21 cellular contexts compared by ENCODE assay signal in genomic region chr13:52447354-52447753, GRCh38. TPM values are rescaled to one million over a fixed set of nuclear protein-coding genes. Genes with fewer than 3 reads are reported as not detected.
DNase-seq lines count a peak whose midpoint lies in the region; ATAC-seq, FAIRE-seq and TF ChIP-seq lines count a peak whose summit lies in the region.
"Had no signal": no experiment of that assay in that cellular context is flagged by ENCODE, and none has a peak within 500 bp of the region (broad histone marks: within the 10 kb centered on the region; RNA-seq: fewer than 3 reads in every experiment).

No MANE protein-coding gene starts in this region.

- CTCF ChIA-PET in PC-3 (lab: Charles Lee) = no interaction called here

- H3K27ac ChIP-seq in PC-3 (ENCODE audit: low read length) (no peak overlapping the region), keratinocyte (ENCODE audit: control insufficient read depth, insufficient read depth, low read length) (peak overlapping the region; percentile 60)
- H3K27ac ChIP-seq: parathyroid adenoma, sigmoid colon, thoracic aorta had no signal

- POLR2A ChIA-PET in PC-3 (lab: Charles Lee; ENCODE audit: unreplicated experiment) = no interaction called here

- ATAC-seq in PC-3 = no peak
- ATAC-seq in GM19328 (IDR thresholded peaks at IDR 0.05; ENCODE audit: unreplicated experiment) = no peak
- ATAC-seq: activated CD8-positive, alpha-beta memory T cell treated with anti-CD3 and anti-CD28 coated beads, Interleukin-2, amount 10 ng/mL, durations not matched to agents 7 days and 5 days; GM23338; T-helper 17 cell; WTC11 had no signal

- no peaks in the 10 kb centered on the region for H3K9me1 ChIP-seq in keratinocyte (ENCODE audit: control insufficient read depth, extremely low read depth, insufficient read depth, low read length)

- peak overlapping the region; percentile 41 for H3K27ac Mint-ChIP-seq in activated naive CD4-positive, alpha-beta T cell treated with anti-CD3 and anti-CD28 coated beads, Interleukin-2, amount 50 U/mL, for 24 hours
- H3K27ac Mint-ChIP-seq: activated CD8-positive, alpha-beta memory T cell treated with anti-CD3 and anti-CD28 coated beads, Interleukin-2, amount 10 ng/mL, durations not matched to agents 7 days and 5 days; GM23338; T-helper 17 cell; WTC11 had no signal

- intact Hi-C loops in PC-3 (cut with micrococcal nuclease) = no loop called here

- H3K4me2 ChIP-seq in PC-3 (ENCODE audit: low read length) (0 out of 2 replicates have a peak overlapping the region, but pooled peaks have one; percentile 92), keratinocyte (ENCODE audit: control insufficient read depth, extremely low read depth, insufficient read depth, low read depth, low read length) (peak overlapping the region; percentile 85)
- H3K4me2 ChIP-seq: GM23338 had no signal

- no peak overlapping the region for H3K9ac ChIP-seq in PC-3 (ENCODE audit: low read length)
- peak overlapping the region; percentile 20 for H3K9ac ChIP-seq in keratinocyte (ENCODE audit: control insufficient read depth, extremely low read depth, insufficient read depth, low read length)
- H3K9ac ChIP-seq: parathyroid adenoma had no signal

- dilution Hi-C loops in keratinocyte (cut with MboI; ENCODE audit: extremely low pct_ligation_motif_present, low sequenced_read_pairs) = no loop called here

- H3K4me3 ChIP-seq in PC-3 (ENCODE audit: low read length) (no peak overlapping the region), keratinocyte (ENCODE audit: control insufficient read depth in 2 of 3, extremely low read depth in 1 of 3, insufficient read depth in 2 of 3, low read depth in 1 of 3, low read length in 3 of 3) (peak overlapping the region in 2 of 3 experiments; percentile 6 to 12)
- H3K4me3 ChIP-seq: GM23338, lung, sigmoid colon, thoracic aorta had no signal

- no peaks in the 10 kb centered on the region for H3K27me3 ChIP-seq in PC-3 (ENCODE audit: low read length)
- H3K27me3 ChIP-seq in keratinocyte (ENCODE audit: control insufficient read depth, extremely low read depth, insufficient read depth, low read length) = no peaks in the 10 kb centered on the region
- H3K27me3 ChIP-seq: sigmoid colon had no signal

- no peak overlapping the region for H3K4me3 Mint-ChIP-seq in activated naive CD4-positive, alpha-beta T cell treated with anti-CD3 and anti-CD28 coated beads, Interleukin-2, amount 50 U/mL, for 24 hours
- H3K4me3 Mint-ChIP-seq: activated CD8-positive, alpha-beta memory T cell treated with anti-CD3 and anti-CD28 coated beads, Interleukin-2, amount 10 ng/mL, durations not matched to agents 7 days and 5 days; GM23338; T-helper 17 cell; WTC11 had no signal

- no peak for TF ChIP-seq CTCF in PC-3 (conservative IDR thresholded peaks at IDR 0.05; ENCODE audit: low read depth, low read length)
- TF ChIP-seq CTCF in keratinocyte (optimal IDR thresholded peaks at IDR 0.05 in 1 of 3, IDR thresholded peaks at IDR 0.05 in 1 of 3, conservative IDR thresholded peaks at IDR 0.05 in 1 of 3; ENCODE audit: extremely low read depth in 1 of 3, insufficient read depth in 2 of 3, low read length in 3 of 3) = no peak

- H3K36me3 Mint-ChIP-seq in activated naive CD4-positive, alpha-beta T cell treated with anti-CD3 and anti-CD28 coated beads, Interleukin-2, amount 50 U/mL, for 24 hours = peaks cover 2% of the 10 kb centered on the region
- H3K36me3 Mint-ChIP-seq: naive B cell, WTC11 had no signal

- FAIRE-seq in GM19239 (lab: Jason Lieb, UNC) (peak; percentile 73), keratinocyte (lab: Jason Lieb, UNC) (peak; percentile 52)

- no peaks in the 10 kb centered on the region for H3K9me3 Mint-ChIP-seq in activated naive CD4-positive, alpha-beta T cell treated with anti-CD3 and anti-CD28 coated beads, Interleukin-2, amount 50 U/mL, for 24 hours
- H3K9me3 Mint-ChIP-seq: GM23338, naive B cell, WTC11 had no signal

- H3K9me3 ChIP-seq in PC-3 (ENCODE audit: low read length) = no peaks in the 10 kb centered on the region
- no peaks in the 10 kb centered on the region for H3K9me3 ChIP-seq in keratinocyte (ENCODE audit: control insufficient read depth, low read depth, low read length)
- H3K9me3 ChIP-seq: sigmoid colon, thoracic aorta had no signal

- DNase-seq in activated naive CD4-positive, alpha-beta T cell treated with anti-CD3 and anti-CD28 coated beads, Interleukin-2, amount 50 U/mL, for 16 hours = no peak
- DNase-seq in GM19239 (ENCODE audit: insufficient read length, low spot score) = no peak
- no peak for DNase-seq in PC-3
- DNase-seq in keratinocyte (ENCODE audit: low read depth, low spot score) = no peak
- DNase-seq in activated CD8-positive, alpha-beta memory T cell treated with anti-CD3 and anti-CD28 coated beads, Interleukin-2, amount 50 U/mL, for 48 hours = no peak
- DNase-seq in cerebellar nuclear complex (lab: John Stamatoyannopoulos, UW) = no peak
- DNase-seq: activated CD8-positive, alpha-beta memory T cell treated with anti-CD3 and anti-CD28 coated beads, Interleukin-2, amount 10 ng/mL, durations not matched to agents 7 days and 5 days; activated gamma-delta T cell; cortex of kidney; naive B cell; SHP77 treated with DMSO at 0.1 percent for 48 hours; sigmoid colon; stimulated activated CD4-positive, alpha-beta T cell treated with anti-CD3 and anti-CD28 coated beads, Interleukin-4, amount 100 ng/mL, for 24 hours; T-helper 17 cell had no signal

- H3K27me3 Mint-ChIP-seq in activated naive CD4-positive, alpha-beta T cell treated with anti-CD3 and anti-CD28 coated beads, Interleukin-2, amount 50 U/mL, for 24 hours = no peaks in the 10 kb centered on the region
- H3K27me3 Mint-ChIP-seq: activated CD8-positive, alpha-beta memory T cell treated with anti-CD3 and anti-CD28 coated beads, Interleukin-2, amount 10 ng/mL, durations not matched to agents 7 days and 5 days; naive B cell; T-helper 17 cell had no signal

- H3F3A ChIP-seq in PC-3 (ENCODE audit: low read length, unreplicated experiment) = no peaks in the 10 kb centered on the region

- H3K36me3 ChIP-seq in PC-3 (ENCODE audit: low read depth, low read length) (no peaks in the 10 kb centered on the region; the same call in 1 of the 2 replicates), keratinocyte (ENCODE audit: control insufficient read depth in 2 of 2, extremely low read depth in 1 of 2, insufficient read depth in 2 of 2, low read length in 2 of 2) (peaks cover 2 to 3% of the 10 kb centered on the region in 2 experiments)
- H3K36me3 ChIP-seq: thoracic aorta had no signal

- H3K4me1 Mint-ChIP-seq in activated naive CD4-positive, alpha-beta T cell treated with anti-CD3 and anti-CD28 coated beads, Interleukin-2, amount 50 U/mL, for 24 hours = peaks cover 42% of the 10 kb centered on the region

- H3K4me1 ChIP-seq in PC-3 (ENCODE audit: insufficient read depth, low read length) (peaks cover 5% of the 10 kb centered on the region; the same call in 1 of the 2 replicates), keratinocyte (ENCODE audit: control insufficient read depth, extremely low read depth, insufficient read depth, low read length) (peaks cover 29% of the 10 kb centered on the region)
- H3K4me1 ChIP-seq: parathyroid adenoma had no signal

- no peaks in the 10 kb centered on the region for H3K9me2 ChIP-seq in PC-3 (replicated peaks; ENCODE audit: low read length)

- BruUV-seq in PC-3 (replicated peaks; lab: Mats Ljungman, UMichigan) = no TSS peak

- H4K20me1 ChIP-seq in PC-3 (ENCODE audit: low read length) = 0 out of 2 replicates have a peak, but pooled peaks cover 5% of the 10 kb centered on the region
- H4K20me1 ChIP-seq in keratinocyte (ENCODE audit: control insufficient read depth, extremely low read depth, insufficient read depth, low read length) = no peaks in the 10 kb centered on the region

- H2AFZ ChIP-seq in PC-3 (ENCODE audit: low read length) (no peak overlapping the region), keratinocyte (ENCODE audit: control insufficient read depth, low read length) (no peak overlapping the region)
- H2AFZ ChIP-seq: GM23338, parathyroid adenoma had no signal

- H3K79me2 ChIP-seq in PC-3 (ENCODE audit: low read length) = peaks cover 53% of the 10 kb centered on the region
- H3K79me2 ChIP-seq in keratinocyte (ENCODE audit: control insufficient read depth, insufficient read depth, low read length) = peaks cover 58% of the 10 kb centered on the region
- H3K79me2 ChIP-seq: parathyroid adenoma had no signal

RNA-seq across cellular contexts. Expression of gene VPS36, which starts 3.1 kb away (rescaled TPM):
- total RNA-seq in PC-3 (2014; rRNA removed) = 10.1 and 11.1 TPM in 2 replicates
- polyA plus RNA-seq in keratinocyte = 12.8 to 36.5 TPM (median 24.6 TPM) in 3 replicates
- polyA plus RNA-seq in keratinocyte (2011; ENCODE audit: low read depth) = 15.9 TPM
- polyA plus RNA-seq in keratinocyte (2011; cell fraction: cytosol; rRNA removed) = 13.7 and 25.0 TPM in 2 replicates
- polyA plus RNA-seq in keratinocyte (2011; cell fraction: nucleus; rRNA removed) = 41.5 and 52.4 TPM in 2 replicates
- 17.3 and 19.1 TPM in 2 replicates for polyA plus RNA-seq in keratinocyte (2012; ENCODE audit: low replicate concordance)
- polyA minus RNA-seq in keratinocyte = 11.9 to 23.6 TPM (median 16.1 TPM) in 3 replicates
- polyA minus RNA-seq in keratinocyte (2011; cell fraction: cytosol; rRNA and poly(A)+ RNA removed) = 11.1 TPM
- polyA minus RNA-seq in keratinocyte (2011; cell fraction: nucleus; rRNA and poly(A)+ RNA removed) = 17.2 and 34.1 TPM in 2 replicates

RNA-seq across cellular contexts. Expression of gene CKAP2, which starts 7.9 kb away (rescaled TPM):
- total RNA-seq in PC-3 (2014; rRNA removed) = 27.1 and 30.7 TPM in 2 replicates
- 14.5 to 29.7 TPM (median 18.9 TPM) in 3 replicates for polyA plus RNA-seq in keratinocyte
- polyA plus RNA-seq in keratinocyte (2011; ENCODE audit: low read depth) = 32.4 TPM
- 15.2 and 28.2 TPM in 2 replicates for polyA plus RNA-seq in keratinocyte (2011; cell fraction: cytosol; rRNA removed)
- 26.0 and 31.1 TPM in 2 replicates for polyA plus RNA-seq in keratinocyte (2011; cell fraction: nucleus; rRNA removed)
- 14.9 and 25.2 TPM in 2 replicates for polyA plus RNA-seq in keratinocyte (2012; ENCODE audit: low replicate concordance)
- polyA minus RNA-seq in keratinocyte = 4.0 to 29.3 TPM (median 9.3 TPM) in 3 replicates
- 17.6 TPM for polyA minus RNA-seq in keratinocyte (2011; cell fraction: cytosol; rRNA and poly(A)+ RNA removed)
- polyA minus RNA-seq in keratinocyte (2011; cell fraction: nucleus; rRNA and poly(A)+ RNA removed) = 10.7 and 23.5 TPM in 2 replicates

RNA-seq across cellular contexts. Expression of gene THSD1, which starts 41.4 kb away (rescaled TPM):
- 1.0 and 1.3 TPM in 2 replicates for total RNA-seq in PC-3 (2014; rRNA removed)
- 9.2 to 15.4 TPM (median 9.7 TPM) in 3 replicates for polyA plus RNA-seq in keratinocyte
- 8.0 TPM for polyA plus RNA-seq in keratinocyte (2011; ENCODE audit: low read depth)
- 5.2 and 5.3 TPM in 2 replicates for polyA plus RNA-seq in keratinocyte (2011; cell fraction: cytosol; rRNA removed)
- 21.1 and 25.2 TPM in 2 replicates for polyA plus RNA-seq in keratinocyte (2011; cell fraction: nucleus; rRNA removed)
- polyA plus RNA-seq in keratinocyte (2012; ENCODE audit: low replicate concordance) = 6.5 and 11.4 TPM in 2 replicates
- polyA minus RNA-seq in keratinocyte = 9.6 to 25.4 TPM (median 19.5 TPM) in 3 replicates
- 10.7 TPM for polyA minus RNA-seq in keratinocyte (2011; cell fraction: cytosol; rRNA and poly(A)+ RNA removed)
- polyA minus RNA-seq in keratinocyte (2011; cell fraction: nucleus; rRNA and poly(A)+ RNA removed) = 20.2 and 27.3 TPM in 2 replicates
- polyA plus RNA-seq: GM23338 had no signal
